In genomic region chr2:59025157-59025757, GRCh38 we compare ENCODE assay signal across 8 cellular contexts.
DNase-seq lines count a peak whose midpoint lies in the region; ATAC-seq, FAIRE-seq and TF ChIP-seq lines count a peak whose summit lies in the region.

No MANE protein-coding gene starts in this region.

- peak; percentile 52 for TF ChIP-seq RAD21 in HCT116 (IDR thresholded peaks at IDR 0.05; ENCODE audit: low read depth)
- peak; percentile 56 to 82 for TF ChIP-seq RAD21 in K562 (CRISPR knock-in tag; conservative IDR thresholded peaks at IDR 0.05 in 1 of 2, IDR thresholded peaks at IDR 0.05 in 1 of 2)

- in situ Hi-C loops in K562 (cut with MboI), result no loop called here

- H3K4me1 ChIP-seq in HCT116 (ENCODE audit: control insufficient read depth in 1 of 2, insufficient read depth in 2 of 2, low read length in 2 of 2) (no peaks in the 10 kb centered on the region), K562 (replicated peaks in 1 of 2; ENCODE audit: control insufficient read depth in 2 of 2, insufficient read depth in 2 of 2, low read length in 2 of 2) (no peaks in the 10 kb centered on the region), right lobe of liver (no peaks in the 10 kb centered on the region)

- POLR2A ChIA-PET in HCT116 (lab: Charles Lee), result no interaction called here
- POLR2A ChIA-PET in K562 (lab: Yijun Ruan, JAX), result no interaction called here

- H3K27me3 ChIP-seq in HCT116 (ENCODE audit: insufficient read depth, low read length) (peaks cover 9% of the 10 kb centered on the region; the same call in 1 of the 2 replicates), K562 (ENCODE audit: control insufficient read depth in 2 of 2, insufficient read depth in 2 of 2, low read length in 2 of 2) (no peaks in the 10 kb centered on the region), right lobe of liver (no peaks in the 10 kb centered on the region)

- no TSS peak for BruUV-seq in HCT116 (replicated peaks; lab: Mats Ljungman, UMichigan)
- no TSS peak for BruUV-seq in K562 (replicated peaks; lab: Mats Ljungman, UMichigan)

- peak; percentile 50 to 96 (median 94); a peak in 5 of 6 replicates for TF ChIP-seq CTCF in HCT116 (IDR thresholded peaks at IDR 0.05 in 2 of 3, conservative IDR thresholded peaks at IDR 0.05 in 1 of 3; ENCODE audit: borderline replicate concordance in 1 of 3, insufficient read depth in 1 of 3, low read depth in 2 of 3, low read length in 2 of 3)
- TF ChIP-seq CTCF in K562 (IDR thresholded peaks at IDR 0.05 in 2 of 3, conservative IDR thresholded peaks at IDR 0.05 in 1 of 3; ENCODE audit: insufficient read depth in 2 of 3, low read depth in 1 of 3, low read length in 3 of 3), result peak; percentile 75 to 86 (median 82)
- TF ChIP-seq CTCF in right lobe of liver (IDR thresholded peaks at IDR 0.05), result peak; percentile 40 to 73 (median 60)

- no peaks in the 10 kb centered on the region for H3K9me3 ChIP-seq in HCT116 (ENCODE audit: control insufficient read depth in 1 of 2, insufficient read depth in 1 of 2, low read depth in 1 of 2, low read length in 2 of 2)
- H3K9me3 ChIP-seq in K562 (replicated peaks; ENCODE audit: control insufficient read depth, insufficient read depth, low read depth, low read length), result no peaks in the 10 kb centered on the region; the same call in 1 of the 2 replicates
- H3K9me3 ChIP-seq in right lobe of liver, result no peaks in the 10 kb centered on the region

- H2AFZ ChIP-seq in HCT116 (ENCODE audit: low read depth, low read length, poor library complexity, severe bottlenecking), result no peak overlapping the region
- 0 out of 2 replicates have a peak overlapping the region, but pooled peaks have one; percentile 14 for H2AFZ ChIP-seq in K562 (ENCODE audit: low read depth, low read length)

- no peak for TF ChIP-seq EP300 in K562 (IDR thresholded peaks at IDR 0.05; ENCODE audit: low read length)

- H3K79me2 ChIP-seq in HCT116 (ENCODE audit: insufficient read depth, low read length) (no peaks in the 10 kb centered on the region), K562 (ENCODE audit: control insufficient read depth, insufficient read depth, low read length) (no peaks in the 10 kb centered on the region)

- CTCF ChIA-PET in HCT116 (lab: Charles Lee) (interaction anchor here (0.7 to 3.2 kb wide), 11 partner anchors 10 to 1649 kb away, joined by 3 to 23 read pairs (median 4); partner anchors contain the start of gene BCL11A), K562 (lab: Yijun Ruan, JAX; ENCODE audit: low intra/inter-chr PET ratio) (no interaction called here)

- H3K9ac ChIP-seq in HCT116 (ENCODE audit: low read length), result no peak overlapping the region
- no peak overlapping the region for H3K9ac ChIP-seq in K562 (ENCODE audit: insufficient read depth in 1 of 2, low read depth in 2 of 2, low read length in 2 of 2)

- H3K4me3 ChIP-seq in HCT116 (replicated peaks in 1 of 2; ENCODE audit: low read depth in 1 of 2, low read length in 2 of 2) (no peak overlapping the region), K562 (no peak overlapping the region), right lobe of liver (no peak overlapping the region)

- peak; percentile 79 for FAIRE-seq in K562 (lab: Jason Lieb, UNC)

- no peak overlapping the region for H3K27ac ChIP-seq in HCT116 (ENCODE audit: low read depth, low read length)
- no peak overlapping the region for H3K27ac ChIP-seq in K562 (ENCODE audit: extremely low read depth, low read depth, low read length)
- H3K27ac ChIP-seq in right lobe of liver, result no peak overlapping the region

- no peaks in the 10 kb centered on the region for H3K9me2 ChIP-seq in HCT116 (ENCODE audit: insufficient read depth)

- peak; percentile 89 for ATAC-seq in HCT116
- peak; percentile 93 for ATAC-seq in K562
- peak; percentile 61 to 70 (median 66) for ATAC-seq in right lobe of liver
- no peak for ATAC-seq in GM19324 (IDR thresholded peaks at IDR 0.05; ENCODE audit: low FRiP score, unreplicated experiment)

- intact Hi-C loops in HCT116 (cut with micrococcal nuclease) (loop anchor here (1.0 kb wide), 1 partner anchor 1525 kb away; no protein-coding TSS in a partner anchor), K562 (cut with micrococcal nuclease) (loop anchor here (5.0 to 10.0 kb wide), 3 partner anchors 157 to 1560 kb away; no protein-coding TSS in a partner anchor), right lobe of liver (cut with DNase I) (no loop called here)

- H3K9me1 ChIP-seq in K562 (ENCODE audit: control insufficient read depth, insufficient read depth, low read length), result no peaks in the 10 kb centered on the region

- peak; percentile 8 for DNase-seq in activated T-cell treated with anti-CD3 and anti-CD28 coated beads for 48 hours (ENCODE audit: low read depth)
- no peak for DNase-seq in activated T-cell treated with anti-CD3 and anti-CD28 coated beads for 4 hours
- DNase-seq in HCT116 (ENCODE audit: low read depth, low spot score), result peak; percentile 8
- DNase-seq in NCI-H345 treated with DMSO at 0.1 percent for 48 hours (lab: John Stamatoyannopoulos, UW; ENCODE audit: unreplicated experiment), result peak; percentile 16
- DNase-seq in K562 (ENCODE audit: extremely low read depth in 1 of 4, low spot score in 3 of 4), result peak; percentile 27 to 55 (median 34)
- peak in 1 of 3 donors; percentile 38 for DNase-seq in right lobe of liver
- no peak for DNase-seq in amniotic stem cell (lab: John Stamatoyannopoulos, UW)

- TF ChIP-seq POLR2A in HCT116 (IDR thresholded peaks at IDR 0.05; ENCODE audit: borderline replicate concordance, extremely low read depth, insufficient read depth, insufficient read length) (no peak), K562 (conservative IDR thresholded peaks at IDR 0.05) (no peak), right lobe of liver (IDR thresholded peaks at IDR 0.05) (no peak)

- RAD21 ChIA-PET in HCT116 (lab: Charles Lee; ENCODE audit: low non-redundant PET in 1 of 2, low total read pairs in 2 of 2, uncharacterized antibody in 2 of 2, unreplicated experiment in 2 of 2), result interaction anchor here in 1 of 2 experiments (0.6 kb wide), 1 partner anchor 1525 kb away, joined by 4 read pairs; no protein-coding TSS in a partner anchor

- WGBS in K562 (ENCODE audit: insufficient coverage, low coverage, missing lambda C conversion rate), result 12% methylated on average over 5 of the region's 5 CpGs
- 39% methylated on average over 5 of the region's 5 CpGs for WGBS in right lobe of liver (ENCODE audit: insufficient coverage, low coverage, low lambda C conversion rate, missing lambda C conversion rate)

- no peaks in the 10 kb centered on the region for H4K20me1 ChIP-seq in HCT116 (ENCODE audit: insufficient read depth)
- no peaks in the 10 kb centered on the region for H4K20me1 ChIP-seq in K562 (replicated peaks; ENCODE audit: control insufficient read depth, insufficient read depth, low read length)

- H3K36me3 ChIP-seq in HCT116 (ENCODE audit: control insufficient read depth in 1 of 2, insufficient read depth in 2 of 2, low read length in 2 of 2) (no peaks in the 10 kb centered on the region), K562 (ENCODE audit: control insufficient read depth, insufficient read depth, low read length) (no peaks in the 10 kb centered on the region), right lobe of liver (no peaks in the 10 kb centered on the region)

- H3K4me2 ChIP-seq in HCT116 (ENCODE audit: low read length) (no peak overlapping the region), K562 (ENCODE audit: insufficient read depth, low read length) (no peak overlapping the region)

TF ChIP-seq in HCT116, 20 proteins besides CTCF, POLR2A, EP300 and RAD21 (continues in another document):
- TF ChIP-seq CEBPB (IDR thresholded peaks at IDR 0.05; ENCODE audit: low read depth) (no peak), ELF1 (IDR thresholded peaks at IDR 0.05; ENCODE audit: borderline replicate concordance, low read depth) (no peak), SRF (IDR thresholded peaks at IDR 0.05; ENCODE audit: low read depth) (no peak), YY1 (IDR thresholded peaks at IDR 0.05; ENCODE audit: extremely low read depth, insufficient replicate concordance, low read depth, low read length) (no peak), CBX3 (IDR thresholded peaks at IDR 0.05; ENCODE audit: low read depth) (no peak)

TF ChIP-seq in K562, 482 proteins besides CTCF, POLR2A, EP300 and RAD21:
- TF ChIP-seq MAZ (CRISPR knock-in tag; conservative IDR thresholded peaks at IDR 0.05 in 1 of 2, IDR thresholded peaks at IDR 0.05 in 1 of 2) (peak in 1 of 2 experiments; percentile 42; a peak in 1 of 4 replicates), TARDBP (IDR thresholded peaks at IDR 0.05) (no peak), ZFP1 (CRISPR knock-in tag; IDR thresholded peaks at IDR 0.05) (no peak), SMC3 (conservative IDR thresholded peaks at IDR 0.05; ENCODE audit: insufficient read depth, low read depth, low read length) (peak; percentile 75)
- TF ChIP-seq, protein P1, sequence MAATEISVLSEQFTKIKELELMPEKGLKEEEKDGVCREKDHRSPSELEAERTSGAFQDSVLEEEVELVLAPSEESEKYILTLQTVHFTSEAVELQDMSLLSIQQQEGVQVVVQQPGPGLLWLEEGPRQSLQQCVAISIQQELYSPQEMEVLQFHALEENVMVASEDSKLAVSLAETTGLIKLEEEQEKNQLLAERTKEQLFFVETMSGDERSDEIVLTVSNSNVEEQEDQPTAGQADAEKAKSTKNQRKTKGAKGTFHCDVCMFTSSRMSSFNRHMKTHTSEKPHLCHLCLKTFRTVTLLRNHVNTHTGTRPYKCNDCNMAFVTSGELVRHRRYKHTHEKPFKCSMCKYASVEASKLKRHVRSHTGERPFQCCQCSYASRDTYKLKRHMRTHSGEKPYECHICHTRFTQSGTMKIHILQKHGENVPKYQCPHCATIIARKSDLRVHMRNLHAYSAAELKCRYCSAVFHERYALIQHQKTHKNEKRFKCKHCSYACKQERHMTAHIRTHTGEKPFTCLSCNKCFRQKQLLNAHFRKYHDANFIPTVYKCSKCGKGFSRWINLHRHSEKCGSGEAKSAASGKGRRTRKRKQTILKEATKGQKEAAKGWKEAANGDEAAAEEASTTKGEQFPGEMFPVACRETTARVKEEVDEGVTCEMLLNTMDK (IDR thresholded peaks at IDR 0.05; ENCODE audit: borderline replicate concordance, insufficient read depth, low read depth, low read length, poor library complexity, severe bottlenecking), result peak; percentile 36
- TF ChIP-seq, protein P2, sequence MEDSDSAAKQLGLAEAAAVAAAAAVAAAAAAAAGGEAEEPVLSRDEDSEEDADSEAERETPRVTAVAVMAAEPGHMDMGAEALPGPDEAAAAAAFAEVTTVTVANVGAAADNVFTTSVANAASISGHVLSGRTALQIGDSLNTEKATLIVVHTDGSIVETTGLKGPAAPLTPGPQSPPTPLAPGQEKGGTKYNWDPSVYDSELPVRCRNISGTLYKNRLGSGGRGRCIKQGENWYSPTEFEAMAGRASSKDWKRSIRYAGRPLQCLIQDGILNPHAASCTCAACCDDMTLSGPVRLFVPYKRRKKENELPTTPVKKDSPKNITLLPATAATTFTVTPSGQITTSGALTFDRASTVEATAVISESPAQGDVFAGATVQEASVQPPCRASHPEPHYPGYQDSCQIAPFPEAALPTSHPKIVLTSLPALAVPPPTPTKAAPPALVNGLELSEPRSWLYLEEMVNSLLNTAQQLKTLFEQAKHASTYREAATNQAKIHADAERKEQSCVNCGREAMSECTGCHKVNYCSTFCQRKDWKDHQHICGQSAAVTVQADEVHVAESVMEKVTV (CRISPR knock-in tag; IDR thresholded peaks at IDR 0.05), result peak; percentile 37; the same call in 1 of the 2 replicates
TF ChIP-seq in K562: peak in this region for 4.

Comparison
In these comparisons a context has a peak if more than half of its experiments do, and no peak if none do; other contexts are left out.
1. DNase-seq: peak in activated T-cell treated with anti-CD3 and anti-CD28 coated beads for 48 hours (single experiment), HCT116 (single experiment), NCI-H345 treated with DMSO at 0.1 percent for 48 hours (single experiment) and K562 (4 of 4); none in activated T-cell treated with anti-CD3 and anti-CD28 coated beads for 4 hours (single experiment) and amniotic stem cell (single experiment).
2. intact Hi-C loops: an anchor here in HCT116 (1.0 kb wide) and K562 (5.0 to 10.0 kb wide); none called in right lobe of liver.
3. Peak in every context shown above with its lines, with median percentiles within 50 percentile points of each other: CTCF ChIP-seq.